In the genomic region with DNA sequence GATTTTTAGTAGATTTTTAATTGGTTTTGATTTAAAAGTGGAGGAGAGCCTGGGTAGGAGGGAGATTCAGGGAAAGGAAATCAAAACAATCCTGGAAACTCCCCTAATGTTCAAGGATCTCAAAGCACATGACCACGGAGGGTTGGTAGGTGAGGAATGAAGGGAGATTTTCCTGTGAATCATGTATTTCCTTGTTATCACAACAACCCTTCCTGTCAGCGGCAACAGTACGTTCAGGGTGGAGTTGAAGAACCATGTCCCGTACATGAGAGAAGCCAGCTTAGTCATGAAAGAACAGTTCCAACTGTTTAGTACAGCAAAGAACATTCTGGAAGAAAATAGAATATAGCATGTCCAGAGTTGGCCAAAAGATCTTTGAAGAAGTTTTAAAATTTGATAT, we compare ENCODE assay signal across 9 cellular contexts.
DNase-seq lines count a peak whose midpoint lies in the region; TF ChIP-seq lines count a peak whose summit lies in the region.
"Had no signal": no experiment of that assay in that cellular context is flagged by ENCODE, and none has a peak within 500 bp of the region (broad histone marks: within the 10 kb centered on the region; RNA-seq: fewer than 3 reads in every experiment).

No MANE protein-coding gene starts in this region.

- in situ Hi-C loops in Caki2 (cut with HindIII; ENCODE audit: low pct_unique_long_range_greater_than_20kb, low sequenced_read_pairs): no loop called here

- TF ChIP-seq POLR2A in vagina (IDR thresholded peaks at IDR 0.05): no peak

- H3K9me3 ChIP-seq in vagina: no peaks in the 10 kb centered on the region

- H3K4me3 ChIP-seq in fibroblast of villous mesenchyme (ENCODE audit: low read depth, low read length): no peak overlapping the region
- no peak overlapping the region for H3K4me3 ChIP-seq in retinal pigment epithelial cell (ENCODE audit: low read length)
- no peak overlapping the region for H3K4me3 ChIP-seq in vagina

- DNase-seq in Caki2 (ENCODE audit: low read depth): peak; percentile 67
- DNase-seq in T1000 (lab: John Stamatoyannopoulos, UW): peak; percentile 6
- DNase-seq in fibroblast of villous mesenchyme (ENCODE audit: low read depth): peak; percentile 80
- peak; percentile 39 for DNase-seq in retinal pigment epithelial cell (ENCODE audit: low read depth)
- DNase-seq in vagina (ENCODE audit: extremely low spot score in 2 of 2): no peak
- no peak for DNase-seq in iPS-NIHi7 (ENCODE audit: extremely low spot score)
- no peak for DNase-seq in stimulated activated CD4-positive, alpha-beta T cell treated with anti-CD3 and anti-CD28 coated beads, Interleukin-1b, Interleukin-23, amount 100 ng/mL, for 48 hours
- no peak for DNase-seq in activated T-cell treated with anti-CD3 and anti-CD28 coated beads, Interleukin-2, amount 50 U/mL, for 1 hour
- DNase-seq: activated naive CD4-positive, alpha-beta T cell treated with anti-CD3 and anti-CD28 coated beads, Interleukin-2, amount 50 U/mL, for 16 hours had no signal

- intact Hi-C loops in vagina (cut with DNase I): no loop called here

- H3K36me3 ChIP-seq in vagina: no peaks in the 10 kb centered on the region

- H3K27ac ChIP-seq in vagina: no peak overlapping the region

- H3K27me3 ChIP-seq in vagina: no peaks in the 10 kb centered on the region

- no peak for TF ChIP-seq CTCF in fibroblast of villous mesenchyme (IDR thresholded peaks at IDR 0.05; ENCODE audit: insufficient read depth, low read depth, low read length)
- no peak for TF ChIP-seq CTCF in retinal pigment epithelial cell (conservative IDR thresholded peaks at IDR 0.05; ENCODE audit: low read depth, low read length)
- no peak for TF ChIP-seq CTCF in vagina (IDR thresholded peaks at IDR 0.05)

- peaks cover 6% of the 10 kb centered on the region for H3K4me1 ChIP-seq in vagina

Comparison
In these comparisons a context has a peak if more than half of its experiments do, and no peak if none do; other contexts are left out.
1. DNase-seq: peak in Caki2 (single experiment), T1000 (single experiment), fibroblast of villous mesenchyme (single experiment) and retinal pigment epithelial cell (single experiment); none in vagina (0 of 2), iPS-NIHi7 (single experiment), stimulated activated CD4-positive, alpha-beta T cell treated with anti-CD3 and anti-CD28 coated beads, Interleukin-1b, Interleukin-23, amount 100 ng/mL, for 48 hours (single experiment) and activated T-cell treated with anti-CD3 and anti-CD28 coated beads, Interleukin-2, amount 50 U/mL, for 1 hour (single experiment).